In the genomic region with DNA sequence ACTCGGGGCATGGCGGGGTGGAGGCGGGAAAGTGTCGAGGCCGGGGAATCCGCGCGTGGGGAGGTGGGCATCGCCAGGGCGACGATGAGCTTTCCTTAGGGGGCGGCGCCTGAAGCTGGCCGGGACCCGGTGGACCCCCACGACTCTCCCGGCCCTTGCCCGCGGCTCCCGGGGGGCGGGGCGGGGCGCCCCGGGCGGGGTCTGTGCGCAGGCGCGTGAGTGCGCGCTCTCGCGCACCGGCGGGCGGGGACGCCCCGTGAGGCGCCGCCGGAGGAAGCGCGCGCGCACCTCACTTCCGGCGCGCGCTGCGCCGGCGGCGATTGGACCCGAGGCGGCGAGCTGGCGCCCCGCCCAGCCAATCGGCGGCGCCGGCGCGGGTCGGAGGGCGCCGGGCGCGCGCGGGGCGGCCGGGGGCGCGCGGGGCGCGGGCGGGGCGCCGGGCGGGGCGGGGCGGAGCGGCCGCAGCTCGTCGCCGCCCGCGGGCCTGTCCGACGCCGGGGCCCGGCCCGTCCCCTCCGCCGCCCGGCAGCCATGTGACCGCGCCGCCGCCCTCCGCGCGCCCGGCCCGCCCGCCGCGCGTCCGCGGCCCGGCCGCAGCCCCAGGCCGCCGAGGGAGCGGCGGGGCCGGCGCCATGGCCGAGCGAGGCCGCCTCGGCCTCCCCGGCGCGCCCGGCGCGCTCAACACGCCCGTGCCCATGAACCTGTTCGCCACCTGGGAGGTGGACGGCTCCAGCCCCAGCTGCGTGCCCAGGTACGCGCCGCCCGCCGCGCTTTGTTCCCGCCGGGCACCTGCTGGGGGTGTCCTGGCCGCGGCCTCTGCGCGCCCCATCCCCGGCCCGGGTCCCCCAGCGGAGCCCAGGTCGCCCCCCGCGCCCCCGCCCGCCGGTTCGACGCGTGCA, we compare ENCODE assay signal across 1 cellular context.
TF ChIP-seq lines count a peak whose summit lies in the region.

A gene (plus strand): TSS at position 462 of the 899 bp plus-strand sequence. CDS start 171 bp downstream, at position 633.

TF ChIP-seq in K562, 482 proteins besides CTCF, POLR2A, EP300 and RAD21 (continued from another document and continues in another):
- TF ChIP-seq, protein P1, sequence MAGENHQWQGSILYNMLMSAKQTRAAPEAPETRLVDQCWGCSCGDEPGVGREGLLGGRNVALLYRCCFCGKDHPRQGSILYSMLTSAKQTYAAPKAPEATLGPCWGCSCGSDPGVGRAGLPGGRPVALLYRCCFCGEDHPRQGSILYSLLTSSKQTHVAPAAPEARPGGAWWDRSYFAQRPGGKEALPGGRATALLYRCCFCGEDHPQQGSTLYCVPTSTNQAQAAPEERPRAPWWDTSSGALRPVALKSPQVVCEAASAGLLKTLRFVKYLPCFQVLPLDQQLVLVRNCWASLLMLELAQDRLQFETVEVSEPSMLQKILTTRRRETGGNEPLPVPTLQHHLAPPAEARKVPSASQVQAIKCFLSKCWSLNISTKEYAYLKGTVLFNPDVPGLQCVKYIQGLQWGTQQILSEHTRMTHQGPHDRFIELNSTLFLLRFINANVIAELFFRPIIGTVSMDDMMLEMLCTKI (IDR thresholded peaks at IDR 0.05; ENCODE audit: partially characterized antibody): no peak
- TF ChIP-seq ZNF766 (CRISPR knock-in tag; conservative IDR thresholded peaks at IDR 0.05) (peak; percentile 93), CXXC5 (CRISPR knock-in tag; IDR thresholded peaks at IDR 0.05) (peak; percentile 57; the same call in 1 of the 2 replicates), GTF2A2 (tag; IDR thresholded peaks at IDR 0.05) (no peak), HCFC1 (IDR thresholded peaks at IDR 0.05; ENCODE audit: low read depth, low read length) (no peak), SPI1 (IDR thresholded peaks at IDR 0.05; ENCODE audit: borderline replicate concordance, low read depth, low read length) (no peak), HNRNPLL (IDR thresholded peaks at IDR 0.05; ENCODE audit: low read depth, low read length, poor library complexity, severe bottlenecking) (no peak), MTA1 (IDR thresholded peaks at IDR 0.05; ENCODE audit: borderline replicate concordance) (no peak), POLR3G (IDR thresholded peaks at IDR 0.05; ENCODE audit: extremely low read depth, insufficient read length, insufficient replicate concordance) (no peak), RB1 (IDR thresholded peaks at IDR 0.05; ENCODE audit: low read depth) (peak; percentile 30; the same call in 1 of the 2 replicates), ZNF77 (CRISPR knock-in tag; IDR thresholded peaks at IDR 0.05) (no peak), GATAD2A (IDR thresholded peaks at IDR 0.05) (no peak), POLR2G (IDR thresholded peaks at IDR 0.05; ENCODE audit: low read depth, low read length) (peak; percentile 66), TGIF2 (CRISPR knock-in tag; IDR thresholded peaks at IDR 0.05) (no peak), ZZZ3 (IDR thresholded peaks at IDR 0.05) (no peak), ZFP30 (CRISPR knock-in tag; IDR thresholded peaks at IDR 0.05; ENCODE audit: borderline replicate concordance) (no peak), PHF8 (IDR thresholded peaks at IDR 0.05; ENCODE audit: borderline replicate concordance, low read length) (peak; percentile 74; the same call in 1 of the 2 replicates), SOX6 (IDR thresholded peaks at IDR 0.05) (no peak), TEAD1 (CRISPR knock-in tag; IDR thresholded peaks at IDR 0.05) (no peak), ETV1 (tag; conservative IDR thresholded peaks at IDR 0.05; ENCODE audit: low read depth) (no peak), PPARD (CRISPR knock-in tag; IDR thresholded peaks at IDR 0.05) (no peak)
- TF ChIP-seq, protein P2, sequence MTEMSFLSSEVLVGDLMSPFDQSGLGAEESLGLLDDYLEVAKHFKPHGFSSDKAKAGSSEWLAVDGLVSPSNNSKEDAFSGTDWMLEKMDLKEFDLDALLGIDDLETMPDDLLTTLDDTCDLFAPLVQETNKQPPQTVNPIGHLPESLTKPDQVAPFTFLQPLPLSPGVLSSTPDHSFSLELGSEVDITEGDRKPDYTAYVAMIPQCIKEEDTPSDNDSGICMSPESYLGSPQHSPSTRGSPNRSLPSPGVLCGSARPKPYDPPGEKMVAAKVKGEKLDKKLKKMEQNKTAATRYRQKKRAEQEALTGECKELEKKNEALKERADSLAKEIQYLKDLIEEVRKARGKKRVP (CRISPR knock-in tag; IDR thresholded peaks at IDR 0.05): no peak
- TF ChIP-seq, protein P3, sequence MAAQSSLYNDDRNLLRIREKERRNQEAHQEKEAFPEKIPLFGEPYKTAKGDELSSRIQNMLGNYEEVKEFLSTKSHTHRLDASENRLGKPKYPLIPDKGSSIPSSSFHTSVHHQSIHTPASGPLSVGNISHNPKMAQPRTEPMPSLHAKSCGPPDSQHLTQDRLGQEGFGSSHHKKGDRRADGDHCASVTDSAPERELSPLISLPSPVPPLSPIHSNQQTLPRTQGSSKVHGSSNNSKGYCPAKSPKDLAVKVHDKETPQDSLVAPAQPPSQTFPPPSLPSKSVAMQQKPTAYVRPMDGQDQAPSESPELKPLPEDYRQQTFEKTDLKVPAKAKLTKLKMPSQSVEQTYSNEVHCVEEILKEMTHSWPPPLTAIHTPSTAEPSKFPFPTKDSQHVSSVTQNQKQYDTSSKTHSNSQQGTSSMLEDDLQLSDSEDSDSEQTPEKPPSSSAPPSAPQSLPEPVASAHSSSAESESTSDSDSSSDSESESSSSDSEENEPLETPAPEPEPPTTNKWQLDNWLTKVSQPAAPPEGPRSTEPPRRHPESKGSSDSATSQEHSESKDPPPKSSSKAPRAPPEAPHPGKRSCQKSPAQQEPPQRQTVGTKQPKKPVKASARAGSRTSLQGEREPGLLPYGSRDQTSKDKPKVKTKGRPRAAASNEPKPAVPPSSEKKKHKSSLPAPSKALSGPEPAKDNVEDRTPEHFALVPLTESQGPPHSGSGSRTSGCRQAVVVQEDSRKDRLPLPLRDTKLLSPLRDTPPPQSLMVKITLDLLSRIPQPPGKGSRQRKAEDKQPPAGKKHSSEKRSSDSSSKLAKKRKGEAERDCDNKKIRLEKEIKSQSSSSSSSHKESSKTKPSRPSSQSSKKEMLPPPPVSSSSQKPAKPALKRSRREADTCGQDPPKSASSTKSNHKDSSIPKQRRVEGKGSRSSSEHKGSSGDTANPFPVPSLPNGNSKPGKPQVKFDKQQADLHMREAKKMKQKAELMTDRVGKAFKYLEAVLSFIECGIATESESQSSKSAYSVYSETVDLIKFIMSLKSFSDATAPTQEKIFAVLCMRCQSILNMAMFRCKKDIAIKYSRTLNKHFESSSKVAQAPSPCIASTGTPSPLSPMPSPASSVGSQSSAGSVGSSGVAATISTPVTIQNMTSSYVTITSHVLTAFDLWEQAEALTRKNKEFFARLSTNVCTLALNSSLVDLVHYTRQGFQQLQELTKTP (IDR thresholded peaks at IDR 0.05; ENCODE audit: low read depth in 1 of 2, partially characterized antibody in 2 of 2): no peak
- TF ChIP-seq, protein P4, sequence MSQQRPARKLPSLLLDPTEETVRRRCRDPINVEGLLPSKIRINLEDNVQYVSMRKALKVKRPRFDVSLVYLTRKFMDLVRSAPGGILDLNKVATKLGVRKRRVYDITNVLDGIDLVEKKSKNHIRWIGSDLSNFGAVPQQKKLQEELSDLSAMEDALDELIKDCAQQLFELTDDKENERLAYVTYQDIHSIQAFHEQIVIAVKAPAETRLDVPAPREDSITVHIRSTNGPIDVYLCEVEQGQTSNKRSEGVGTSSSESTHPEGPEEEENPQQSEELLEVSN (IDR thresholded peaks at IDR 0.05; ENCODE audit: borderline replicate concordance in 1 of 2, extremely low read depth in 1 of 2, insufficient read depth in 1 of 2, insufficient read length in 1 of 2, low read depth in 1 of 2, low read length in 1 of 2, poor library complexity in 1 of 2, severe bottlenecking in 1 of 2): peak; percentile 64 to 92
- TF ChIP-seq, protein P5, sequence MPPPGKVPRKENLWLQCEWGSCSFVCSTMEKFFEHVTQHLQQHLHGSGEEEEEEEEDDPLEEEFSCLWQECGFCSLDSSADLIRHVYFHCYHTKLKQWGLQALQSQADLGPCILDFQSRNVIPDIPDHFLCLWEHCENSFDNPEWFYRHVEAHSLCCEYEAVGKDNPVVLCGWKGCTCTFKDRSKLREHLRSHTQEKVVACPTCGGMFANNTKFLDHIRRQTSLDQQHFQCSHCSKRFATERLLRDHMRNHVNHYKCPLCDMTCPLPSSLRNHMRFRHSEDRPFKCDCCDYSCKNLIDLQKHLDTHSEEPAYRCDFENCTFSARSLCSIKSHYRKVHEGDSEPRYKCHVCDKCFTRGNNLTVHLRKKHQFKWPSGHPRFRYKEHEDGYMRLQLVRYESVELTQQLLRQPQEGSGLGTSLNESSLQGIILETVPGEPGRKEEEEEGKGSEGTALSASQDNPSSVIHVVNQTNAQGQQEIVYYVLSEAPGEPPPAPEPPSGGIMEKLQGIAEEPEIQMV (tag; conservative IDR thresholded peaks at IDR 0.05; ENCODE audit: low read depth): no peak
- TF ChIP-seq, protein P6, sequence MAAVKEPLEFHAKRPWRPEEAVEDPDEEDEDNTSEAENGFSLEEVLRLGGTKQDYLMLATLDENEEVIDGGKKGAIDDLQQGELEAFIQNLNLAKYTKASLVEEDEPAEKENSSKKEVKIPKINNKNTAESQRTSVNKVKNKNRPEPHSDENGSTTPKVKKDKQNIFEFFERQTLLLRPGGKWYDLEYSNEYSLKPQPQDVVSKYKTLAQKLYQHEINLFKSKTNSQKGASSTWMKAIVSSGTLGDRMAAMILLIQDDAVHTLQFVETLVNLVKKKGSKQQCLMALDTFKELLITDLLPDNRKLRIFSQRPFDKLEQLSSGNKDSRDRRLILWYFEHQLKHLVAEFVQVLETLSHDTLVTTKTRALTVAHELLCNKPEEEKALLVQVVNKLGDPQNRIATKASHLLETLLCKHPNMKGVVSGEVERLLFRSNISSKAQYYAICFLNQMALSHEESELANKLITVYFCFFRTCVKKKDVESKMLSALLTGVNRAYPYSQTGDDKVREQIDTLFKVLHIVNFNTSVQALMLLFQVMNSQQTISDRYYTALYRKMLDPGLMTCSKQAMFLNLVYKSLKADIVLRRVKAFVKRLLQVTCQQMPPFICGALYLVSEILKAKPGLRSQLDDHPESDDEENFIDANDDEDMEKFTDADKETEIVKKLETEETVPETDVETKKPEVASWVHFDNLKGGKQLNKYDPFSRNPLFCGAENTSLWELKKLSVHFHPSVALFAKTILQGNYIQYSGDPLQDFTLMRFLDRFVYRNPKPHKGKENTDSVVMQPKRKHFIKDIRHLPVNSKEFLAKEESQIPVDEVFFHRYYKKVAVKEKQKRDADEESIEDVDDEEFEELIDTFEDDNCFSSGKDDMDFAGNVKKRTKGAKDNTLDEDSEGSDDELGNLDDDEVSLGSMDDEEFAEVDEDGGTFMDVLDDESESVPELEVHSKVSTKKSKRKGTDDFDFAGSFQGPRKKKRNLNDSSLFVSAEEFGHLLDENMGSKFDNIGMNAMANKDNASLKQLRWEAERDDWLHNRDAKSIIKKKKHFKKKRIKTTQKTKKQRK (IDR thresholded peaks at IDR 0.05; ENCODE audit: borderline replicate concordance, low read depth, low read length): no peak
- TF ChIP-seq, protein P7, sequence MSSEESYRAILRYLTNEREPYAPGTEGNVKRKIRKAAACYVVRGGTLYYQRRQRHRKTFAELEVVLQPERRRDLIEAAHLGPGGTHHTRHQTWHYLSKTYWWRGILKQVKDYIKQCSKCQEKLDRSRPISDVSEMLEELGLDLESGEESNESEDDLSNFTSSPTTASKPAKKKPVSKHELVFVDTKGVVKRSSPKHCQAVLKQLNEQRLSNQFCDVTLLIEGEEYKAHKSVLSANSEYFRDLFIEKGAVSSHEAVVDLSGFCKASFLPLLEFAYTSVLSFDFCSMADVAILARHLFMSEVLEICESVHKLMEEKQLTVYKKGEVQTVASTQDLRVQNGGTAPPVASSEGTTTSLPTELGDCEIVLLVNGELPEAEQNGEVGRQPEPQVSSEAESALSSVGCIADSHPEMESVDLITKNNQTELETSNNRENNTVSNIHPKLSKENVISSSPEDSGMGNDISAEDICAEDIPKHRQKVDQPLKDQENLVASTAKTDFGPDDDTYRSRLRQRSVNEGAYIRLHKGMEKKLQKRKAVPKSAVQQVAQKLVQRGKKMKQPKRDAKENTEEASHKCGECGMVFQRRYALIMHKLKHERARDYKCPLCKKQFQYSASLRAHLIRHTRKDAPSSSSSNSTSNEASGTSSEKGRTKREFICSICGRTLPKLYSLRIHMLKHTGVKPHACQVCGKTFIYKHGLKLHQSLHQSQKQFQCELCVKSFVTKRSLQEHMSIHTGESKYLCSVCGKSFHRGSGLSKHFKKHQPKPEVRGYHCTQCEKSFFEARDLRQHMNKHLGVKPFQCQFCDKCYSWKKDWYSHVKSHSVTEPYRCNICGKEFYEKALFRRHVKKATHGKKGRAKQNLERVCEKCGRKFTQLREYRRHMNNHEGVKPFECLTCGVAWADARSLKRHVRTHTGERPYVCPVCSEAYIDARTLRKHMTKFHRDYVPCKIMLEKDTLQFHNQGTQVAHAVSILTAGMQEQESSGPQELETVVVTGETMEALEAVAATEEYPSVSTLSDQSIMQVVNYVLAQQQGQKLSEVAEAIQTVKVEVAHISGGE (CRISPR knock-in tag; IDR thresholded peaks at IDR 0.05): peak in 1 of 3 experiments; percentile 79; a peak in 2 of 6 replicates
- TF ChIP-seq, protein P8, sequence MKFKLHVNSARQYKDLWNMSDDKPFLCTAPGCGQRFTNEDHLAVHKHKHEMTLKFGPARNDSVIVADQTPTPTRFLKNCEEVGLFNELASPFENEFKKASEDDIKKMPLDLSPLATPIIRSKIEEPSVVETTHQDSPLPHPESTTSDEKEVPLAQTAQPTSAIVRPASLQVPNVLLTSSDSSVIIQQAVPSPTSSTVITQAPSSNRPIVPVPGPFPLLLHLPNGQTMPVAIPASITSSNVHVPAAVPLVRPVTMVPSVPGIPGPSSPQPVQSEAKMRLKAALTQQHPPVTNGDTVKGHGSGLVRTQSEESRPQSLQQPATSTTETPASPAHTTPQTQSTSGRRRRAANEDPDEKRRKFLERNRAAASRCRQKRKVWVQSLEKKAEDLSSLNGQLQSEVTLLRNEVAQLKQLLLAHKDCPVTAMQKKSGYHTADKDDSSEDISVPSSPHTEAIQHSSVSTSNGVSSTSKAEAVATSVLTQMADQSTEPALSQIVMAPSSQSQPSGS (CRISPR knock-in tag; IDR thresholded peaks at IDR 0.05): no peak
- TF ChIP-seq, protein P9, sequence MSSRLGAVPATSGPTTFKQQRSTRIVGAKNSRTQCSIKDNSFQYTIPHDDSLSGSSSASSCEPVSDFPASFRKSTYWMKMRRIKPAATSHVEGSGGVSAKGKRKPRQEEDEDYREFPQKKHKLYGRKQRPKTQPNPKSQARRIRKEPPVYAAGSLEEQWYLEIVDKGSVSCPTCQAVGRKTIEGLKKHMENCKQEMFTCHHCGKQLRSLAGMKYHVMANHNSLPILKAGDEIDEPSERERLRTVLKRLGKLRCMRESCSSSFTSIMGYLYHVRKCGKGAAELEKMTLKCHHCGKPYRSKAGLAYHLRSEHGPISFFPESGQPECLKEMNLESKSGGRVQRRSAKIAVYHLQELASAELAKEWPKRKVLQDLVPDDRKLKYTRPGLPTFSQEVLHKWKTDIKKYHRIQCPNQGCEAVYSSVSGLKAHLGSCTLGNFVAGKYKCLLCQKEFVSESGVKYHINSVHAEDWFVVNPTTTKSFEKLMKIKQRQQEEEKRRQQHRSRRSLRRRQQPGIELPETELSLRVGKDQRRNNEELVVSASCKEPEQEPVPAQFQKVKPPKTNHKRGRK (tag; IDR thresholded peaks at IDR 0.05): no peak
- TF ChIP-seq, protein P10, sequence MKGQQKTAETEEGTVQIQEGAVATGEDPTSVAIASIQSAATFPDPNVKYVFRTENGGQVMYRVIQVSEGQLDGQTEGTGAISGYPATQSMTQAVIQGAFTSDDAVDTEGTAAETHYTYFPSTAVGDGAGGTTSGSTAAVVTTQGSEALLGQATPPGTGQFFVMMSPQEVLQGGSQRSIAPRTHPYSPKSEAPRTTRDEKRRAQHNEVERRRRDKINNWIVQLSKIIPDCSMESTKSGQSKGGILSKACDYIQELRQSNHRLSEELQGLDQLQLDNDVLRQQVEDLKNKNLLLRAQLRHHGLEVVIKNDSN (CRISPR knock-in tag; IDR thresholded peaks at IDR 0.05): no peak
- TF ChIP-seq, protein P11, sequence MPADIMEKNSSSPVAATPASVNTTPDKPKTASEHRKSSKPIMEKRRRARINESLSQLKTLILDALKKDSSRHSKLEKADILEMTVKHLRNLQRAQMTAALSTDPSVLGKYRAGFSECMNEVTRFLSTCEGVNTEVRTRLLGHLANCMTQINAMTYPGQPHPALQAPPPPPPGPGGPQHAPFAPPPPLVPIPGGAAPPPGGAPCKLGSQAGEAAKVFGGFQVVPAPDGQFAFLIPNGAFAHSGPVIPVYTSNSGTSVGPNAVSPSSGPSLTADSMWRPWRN (IDR thresholded peaks at IDR 0.05; ENCODE audit: low read depth): no peak
